ENCODE assay signal across 8 cellular contexts in the genomic region with DNA sequence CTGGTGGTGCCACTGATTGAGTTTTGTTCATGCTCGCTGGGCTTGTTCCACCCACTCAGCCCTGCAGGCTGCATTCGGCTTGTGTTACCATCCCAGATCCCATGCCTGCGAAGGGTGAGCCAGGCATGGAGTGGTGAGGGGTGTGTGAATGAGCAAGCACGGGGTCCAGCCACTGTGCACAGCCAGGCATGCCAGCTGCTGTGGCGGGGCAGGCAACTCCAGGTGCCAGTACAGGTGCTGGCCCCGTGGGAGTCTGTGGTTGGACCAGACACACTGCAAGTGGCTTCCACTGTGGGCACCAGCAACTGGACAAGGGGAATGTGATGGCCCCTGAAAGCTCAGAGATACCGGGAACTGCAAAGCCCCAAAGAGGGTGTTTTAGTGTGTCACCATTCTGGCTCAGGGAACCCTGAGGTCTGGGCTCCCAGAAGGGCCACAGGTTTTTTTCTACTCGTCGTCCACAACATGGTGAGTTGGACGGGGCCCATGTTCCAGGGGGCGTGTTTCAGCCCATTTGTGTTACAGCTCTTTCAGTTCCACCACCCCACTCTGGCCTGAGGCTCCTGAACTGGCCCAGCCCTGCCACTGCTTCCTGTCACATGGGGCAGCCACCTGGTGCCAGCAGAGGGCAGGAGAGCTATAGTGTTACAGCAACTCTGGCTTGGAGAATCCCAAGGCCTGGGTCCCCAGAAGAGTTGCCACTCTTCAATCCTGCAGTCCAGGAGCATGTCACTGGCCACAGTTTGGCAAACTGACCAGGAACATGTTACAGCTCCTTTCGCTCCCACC.
A peak's percentile ranks its signal among the peaks of the same experiment; 100 is the strongest.
DNase-seq lines count a peak whose midpoint lies in the region; ATAC-seq and TF ChIP-seq lines count a peak whose summit lies in the region.

No MANE protein-coding gene starts in this region.

- no peaks in the 10 kb centered on the region for H3K9me3 ChIP-seq in Loucy (ENCODE audit: insufficient read depth, low read depth, low read length)

- no peak overlapping the region for H3K9ac ChIP-seq in Loucy (ENCODE audit: low read depth, low read length, poor library complexity, severe bottlenecking)

- H3K27me3 ChIP-seq in Loucy (ENCODE audit: insufficient read depth, low read length, poor library complexity, severe bottlenecking): no peaks in the 10 kb centered on the region

- H3K36me3 ChIP-seq in Loucy (ENCODE audit: insufficient read depth, low read length): no peaks in the 10 kb centered on the region

- no peaks in the 10 kb centered on the region for H4K20me1 ChIP-seq in Loucy (ENCODE audit: insufficient read depth, low read length, poor library complexity, severe bottlenecking)

- H3K79me2 ChIP-seq in Loucy (ENCODE audit: insufficient read depth, low read length): no peaks in the 10 kb centered on the region

- peak; percentile 74 for ATAC-seq in GM21526 (IDR thresholded peaks at IDR 0.05; ENCODE audit: low FRiP score, unreplicated experiment)

- no peak overlapping the region for H3K4me3 ChIP-seq in Loucy (ENCODE audit: low read length, poor library complexity, severe bottlenecking)

- TF ChIP-seq CTCF in Loucy (conservative IDR thresholded peaks at IDR 0.05; ENCODE audit: low read length): peak; percentile 67

- no peaks in the 10 kb centered on the region for H3K9me2 ChIP-seq in Loucy (replicated peaks; ENCODE audit: low read depth, low read length)

- H3K4me2 ChIP-seq in Loucy (ENCODE audit: low read depth, low read length, poor library complexity, severe bottlenecking): no peak overlapping the region

- H2AFZ ChIP-seq in Loucy (ENCODE audit: low read length): peak overlapping the region; percentile 72

- no peaks in the 10 kb centered on the region for H3K4me1 ChIP-seq in Loucy (ENCODE audit: insufficient read depth, low read length, poor library complexity, severe bottlenecking)

- DNase-seq in NCI-H2196 (lab: John Stamatoyannopoulos, UW; ENCODE audit: unreplicated experiment) (peak; percentile 1), NCI-H2196 treated with DMSO at 0.1 percent for 48 hours (lab: John Stamatoyannopoulos, UW; ENCODE audit: unreplicated experiment) (no peak), iPS-NIHi7 (ENCODE audit: extremely low spot score) (peak; percentile 57), SKM-1 treated with dmso at 0.1 percent for 144 hours (lab: John Stamatoyannopoulos, UW; ENCODE audit: unreplicated experiment) (no peak), AG20443 (ENCODE audit: low spot score) (no peak)
- no peak for DNase-seq in activated T-cell treated with anti-CD3 and anti-CD28 coated beads, Interleukin-2, amount 50 U/mL, for 48 hours

- H3F3A ChIP-seq in Loucy (ENCODE audit: low read depth): no peaks in the 10 kb centered on the region

Comparison
In these comparisons a context has a peak if more than half of its experiments do, and no peak if none do; other contexts are left out.
1. DNase-seq: peak in NCI-H2196 (single experiment) and iPS-NIHi7 (single experiment); none in NCI-H2196 treated with DMSO at 0.1 percent for 48 hours (single experiment), SKM-1 treated with dmso at 0.1 percent for 144 hours (single experiment), activated T-cell treated with anti-CD3 and anti-CD28 coated beads, Interleukin-2, amount 50 U/mL, for 48 hours (0 of 2) and AG20443 (single experiment).